Comparison of ENCODE assay signal across 9 cellular contexts in the genomic region with DNA sequence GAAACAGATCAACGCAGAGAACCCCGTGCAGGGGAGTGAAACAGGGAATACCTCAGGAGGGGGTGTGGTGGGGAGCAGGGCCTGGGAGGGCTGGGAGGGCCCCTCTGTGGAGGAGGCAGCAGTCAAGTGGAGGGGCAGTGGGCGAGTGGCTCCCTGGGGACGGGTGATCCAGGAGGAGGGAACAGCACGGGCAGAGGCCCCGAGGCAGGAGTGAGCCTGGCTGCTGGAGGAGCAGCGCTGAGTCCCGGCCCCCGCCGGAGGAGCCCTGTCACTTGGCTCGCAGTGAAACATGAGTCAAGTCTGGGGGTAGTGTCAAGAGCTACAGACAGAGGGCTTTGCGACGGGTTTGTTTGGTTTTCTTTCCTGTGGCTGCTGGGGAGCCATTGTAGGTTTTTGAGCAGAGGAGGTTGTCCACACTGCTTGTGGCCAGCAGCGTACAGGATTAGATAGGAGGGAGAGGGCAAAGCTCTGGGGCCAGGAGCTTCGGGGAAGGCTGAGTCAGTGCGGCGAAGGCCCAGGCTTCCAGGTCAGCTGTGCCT.
DNase-seq lines count a peak whose midpoint lies in the region; ATAC-seq and TF ChIP-seq lines count a peak whose summit lies in the region.
"Had no signal": no experiment of that assay in that cellular context is flagged by ENCODE, and none has a peak within 500 bp of the region (broad histone marks: within the 10 kb centered on the region; RNA-seq: fewer than 3 reads in every experiment).

No MANE protein-coding gene starts in this region.

- DNase-seq in AG08395 (ENCODE audit: low spot score) (peak; percentile 86), NCI-H2171 (lab: John Stamatoyannopoulos, UW) (peak; percentile 58), foreskin fibroblast (peak; percentile 48 to 75), NCI-H128 (lab: John Stamatoyannopoulos, UW; ENCODE audit: unreplicated experiment) (no peak), NCI-H1694 treated with DMSO at 0.1 percent for 48 hours (lab: John Stamatoyannopoulos, UW) (no peak)
- DNase-seq in activated effector memory CD4-positive, alpha-beta T cell treated with anti-CD3 and anti-CD28 coated beads, Interleukin-2, amount 50 U/mL, for 16 hours = no peak
- DNase-seq: activated T-cell treated with anti-CD3 and anti-CD28 coated beads, Interleukin-2, amount 50 U/mL, for 4 hours had no signal

- ATAC-seq in GM19023 (IDR thresholded peaks at IDR 0.05; ENCODE audit: unreplicated experiment) (peak; percentile 22), GM21786 (IDR thresholded peaks at IDR 0.05; ENCODE audit: unreplicated experiment) (no peak)
- ATAC-seq: activated T-cell treated with anti-CD3 and anti-CD28 coated beads, Interleukin-2, amount 50 U/mL, for 4 hours had no signal

- TF ChIP-seq CTCF in foreskin fibroblast (IDR thresholded peaks at IDR 0.05; ENCODE audit: low read depth, low read length) = no peak

- H3K4me3 ChIP-seq in foreskin fibroblast (ENCODE audit: low read depth in 1 of 2, low read length in 2 of 2) = no peak overlapping the region

Comparison
In these comparisons a context has a peak if more than half of its experiments do, and no peak if none do; other contexts are left out.
1. DNase-seq: peak in AG08395 (single experiment), NCI-H2171 (single experiment) and foreskin fibroblast (2 of 2); none in activated effector memory CD4-positive, alpha-beta T cell treated with anti-CD3 and anti-CD28 coated beads, Interleukin-2, amount 50 U/mL, for 16 hours (single experiment), NCI-H128 (single experiment) and NCI-H1694 treated with DMSO at 0.1 percent for 48 hours (single experiment).